In the genomic region with DNA sequence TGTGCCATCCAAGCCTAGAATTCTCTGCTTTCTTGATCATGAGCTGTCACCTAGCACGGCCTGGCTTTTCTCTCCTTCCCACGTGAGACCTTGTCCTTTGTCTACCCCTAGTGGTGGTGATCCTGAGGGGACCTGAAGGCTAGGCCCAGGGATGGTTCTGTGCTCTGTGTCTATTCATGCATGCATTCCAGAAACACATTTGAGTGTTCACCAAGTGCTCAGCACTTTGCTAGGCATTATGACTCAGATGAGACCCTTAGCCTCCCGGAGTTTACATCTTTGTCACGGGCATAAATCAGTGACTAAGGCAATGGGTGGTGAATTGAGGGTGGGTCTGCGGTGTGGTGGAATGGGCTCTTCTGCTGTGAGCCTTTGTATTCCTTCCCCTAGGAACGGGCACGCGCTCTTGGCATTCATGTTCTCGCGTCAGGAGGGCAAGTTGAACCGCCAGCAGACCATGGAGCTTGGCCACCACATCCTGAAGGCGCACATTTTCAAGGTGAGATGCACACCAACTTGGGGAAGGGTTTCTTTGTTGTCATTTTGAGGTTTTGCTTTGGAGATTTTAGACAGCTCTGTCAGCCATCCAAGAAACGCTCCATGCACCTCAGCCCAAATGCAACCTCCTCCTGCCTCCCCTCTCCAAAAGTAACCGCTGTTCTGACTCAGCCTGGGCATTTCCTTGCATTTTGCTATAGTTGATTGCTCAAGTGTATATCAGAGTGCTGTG, we compare ENCODE assay signal across 8 cellular contexts.
DNase-seq lines count a peak whose midpoint lies in the region; ATAC-seq and TF ChIP-seq lines count a peak whose summit lies in the region.

No MANE protein-coding gene starts in this region.

- peaks cover 6% of the 10 kb centered on the region for H3K4me1 Mint-ChIP-seq in activated naive CD8-positive, alpha-beta T cell treated with anti-CD3 and anti-CD28 coated beads, Interleukin-2, amount 50 U/mL, for 24 hours

- no peaks in the 10 kb centered on the region for H3K9me3 ChIP-seq in lower lobe of right lung

- peak; percentile 74 for ATAC-seq in GM21360 (IDR thresholded peaks at IDR 0.05; ENCODE audit: unreplicated experiment)
- peak; percentile 50 for ATAC-seq in HG03565 (IDR thresholded peaks at IDR 0.05; ENCODE audit: unreplicated experiment)
- peak; percentile 45 for ATAC-seq in activated naive CD8-positive, alpha-beta T cell treated with anti-CD3 and anti-CD28 coated beads, Interleukin-2, amount 50 U/mL, for 24 hours
- ATAC-seq in lower lobe of right lung = peak; percentile 46 to 75

- H3K36me3 ChIP-seq in lower lobe of right lung = peaks cover 78% of the 10 kb centered on the region

- intact Hi-C loops in lower lobe of right lung (cut with DNase I) = no loop called here

- H3K4me3 ChIP-seq in lower lobe of right lung = no peak overlapping the region

- H3K4me1 ChIP-seq in lower lobe of right lung = peaks cover 12% of the 10 kb centered on the region

- no peaks in the 10 kb centered on the region for H3K9me3 Mint-ChIP-seq in activated naive CD8-positive, alpha-beta T cell treated with anti-CD3 and anti-CD28 coated beads, Interleukin-2, amount 50 U/mL, for 24 hours

- no peak overlapping the region for H3K27ac Mint-ChIP-seq in activated naive CD8-positive, alpha-beta T cell treated with anti-CD3 and anti-CD28 coated beads, Interleukin-2, amount 50 U/mL, for 24 hours

- peak overlapping the region; percentile 9 for H3K27ac ChIP-seq in lower lobe of right lung

- DNase-seq in GM03348 (ENCODE audit: low spot score) (peak; percentile 46), lower lobe of right lung (no peak), NCI-H1092 (lab: John Stamatoyannopoulos, UW) (no peak), SIG-M5 (lab: John Stamatoyannopoulos, UW) (no peak)
- DNase-seq in activated naive CD8-positive, alpha-beta T cell treated with anti-CD3 and anti-CD28 coated beads, Interleukin-2, amount 50 U/mL, for 24 hours = no peak
- DNase-seq in central memory CD4-positive, alpha-beta T cell = no peak

- no peaks in the 10 kb centered on the region for H3K36me3 Mint-ChIP-seq in activated naive CD8-positive, alpha-beta T cell treated with anti-CD3 and anti-CD28 coated beads, Interleukin-2, amount 50 U/mL, for 24 hours (ENCODE audit: low read depth)

- H3K27me3 ChIP-seq in lower lobe of right lung (ENCODE audit: low read depth) = no peaks in the 10 kb centered on the region

- no peaks in the 10 kb centered on the region for H3K27me3 Mint-ChIP-seq in activated naive CD8-positive, alpha-beta T cell treated with anti-CD3 and anti-CD28 coated beads, Interleukin-2, amount 50 U/mL, for 24 hours

- H3K4me3 Mint-ChIP-seq in activated naive CD8-positive, alpha-beta T cell treated with anti-CD3 and anti-CD28 coated beads, Interleukin-2, amount 50 U/mL, for 24 hours = no peak overlapping the region

- TF ChIP-seq CTCF in lower lobe of right lung (IDR thresholded peaks at IDR 0.05) = peak; percentile 26
